13 cellular contexts compared by ENCODE assay signal in genomic region chr7:8149222-8149621, GRCh38.
DNase-seq lines count a peak whose midpoint lies in the region; ATAC-seq and TF ChIP-seq lines count a peak whose summit lies in the region.
"Had no signal": no experiment of that assay in that cellular context is flagged by ENCODE, and none has a peak within 500 bp of the region (broad histone marks: within the 10 kb centered on the region; RNA-seq: fewer than 3 reads in every experiment).

No MANE protein-coding gene starts in this region.

- DNase-seq in fibroblast of peridontal ligament (ENCODE audit: extremely low read depth) (peak; percentile 1), NCI-H1048 (lab: John Stamatoyannopoulos, UW) (no peak), substantia nigra (lab: John Stamatoyannopoulos, UW) (no peak), vagina (ENCODE audit: extremely low spot score in 2 of 2) (no peak), NCI-H1930 (lab: John Stamatoyannopoulos, UW) (no peak)
- DNase-seq: GDM1, NCI-H187 treated with DMSO at 0.1 percent for 48 hours had no signal

- peak overlapping the region; percentile 48 for H3K4me3 ChIP-seq in DOHH2 (ENCODE audit: low read length)
- H3K4me3 ChIP-seq in vagina: no peak overlapping the region
- H3K4me3 ChIP-seq: ascending aorta had no signal

- intact Hi-C loops in vagina (cut with DNase I): no loop called here

- no peaks in the 10 kb centered on the region for H3K27me3 ChIP-seq in DOHH2 (ENCODE audit: control insufficient read depth, low read length)
- H3K27me3 ChIP-seq in vagina: no peaks in the 10 kb centered on the region
- H3K27me3 ChIP-seq: ascending aorta had no signal

- H3K4me1 ChIP-seq in DOHH2 (ENCODE audit: control insufficient read depth, low read length): peaks cover 36% of the 10 kb centered on the region
- no peaks in the 10 kb centered on the region for H3K4me1 ChIP-seq in vagina
- H3K4me1 ChIP-seq: ascending aorta, parathyroid adenoma had no signal

- peak; percentile 73 for ATAC-seq in GM19452 (IDR thresholded peaks at IDR 0.05; ENCODE audit: unreplicated experiment)
- ATAC-seq in HG03460 (IDR thresholded peaks at IDR 0.05; ENCODE audit: unreplicated experiment): peak; percentile 82
- ATAC-seq: stimulated activated memory B cell treated with anti-CD40 and anti-IgM and Interleukin-4, amounts not matched to agents 10 μg/mL and 1 μg/mL and 100 μg/mL, for 72 hours had no signal

- H3K36me3 ChIP-seq in DOHH2 (ENCODE audit: control insufficient read depth, low read length) (no peaks in the 10 kb centered on the region), vagina (no peaks in the 10 kb centered on the region)
- H3K36me3 ChIP-seq: ascending aorta had no signal

- peak overlapping the region; percentile 66 for H3K27ac ChIP-seq in DOHH2 (ENCODE audit: low read depth, low read length)
- no peak overlapping the region for H3K27ac ChIP-seq in substantia nigra (ENCODE audit: low read depth, low read length, poor library complexity, severe bottlenecking)
- H3K27ac ChIP-seq in vagina: no peak overlapping the region
- H3K27ac ChIP-seq: ascending aorta, parathyroid adenoma had no signal

- no peak for TF ChIP-seq POLR2A in vagina (IDR thresholded peaks at IDR 0.05)

- TF ChIP-seq CTCF in DOHH2 (IDR thresholded peaks at IDR 0.05; ENCODE audit: low read depth, low read length, poor library complexity, severe bottlenecking) (no peak), vagina (IDR thresholded peaks at IDR 0.05) (no peak)

- no peaks in the 10 kb centered on the region for H3K79me2 ChIP-seq in DOHH2 (ENCODE audit: control insufficient read depth, low read length)
- H3K79me2 ChIP-seq: parathyroid adenoma had no signal

- no peaks in the 10 kb centered on the region for H3K9me2 ChIP-seq in DOHH2 (replicated peaks; ENCODE audit: control insufficient read depth, low read length)

- no peaks in the 10 kb centered on the region for H4K20me1 ChIP-seq in DOHH2 (ENCODE audit: control insufficient read depth, insufficient read depth, low read depth, low read length)

- peaks cover 8% of the 10 kb centered on the region; the same call in 1 of the 2 replicates for H3F3A ChIP-seq in DOHH2 (ENCODE audit: control insufficient read depth, insufficient read depth)

- no peaks in the 10 kb centered on the region for H3K9me3 ChIP-seq in DOHH2 (ENCODE audit: control insufficient read depth, insufficient read depth, low read length)
- no peaks in the 10 kb centered on the region for H3K9me3 ChIP-seq in vagina
- H3K9me3 ChIP-seq: ascending aorta had no signal

- H3K4me2 ChIP-seq in DOHH2 (ENCODE audit: low read length): peak overlapping the region; percentile 78
